ENCODE assay signal across 8 cellular contexts in the genomic region with DNA sequence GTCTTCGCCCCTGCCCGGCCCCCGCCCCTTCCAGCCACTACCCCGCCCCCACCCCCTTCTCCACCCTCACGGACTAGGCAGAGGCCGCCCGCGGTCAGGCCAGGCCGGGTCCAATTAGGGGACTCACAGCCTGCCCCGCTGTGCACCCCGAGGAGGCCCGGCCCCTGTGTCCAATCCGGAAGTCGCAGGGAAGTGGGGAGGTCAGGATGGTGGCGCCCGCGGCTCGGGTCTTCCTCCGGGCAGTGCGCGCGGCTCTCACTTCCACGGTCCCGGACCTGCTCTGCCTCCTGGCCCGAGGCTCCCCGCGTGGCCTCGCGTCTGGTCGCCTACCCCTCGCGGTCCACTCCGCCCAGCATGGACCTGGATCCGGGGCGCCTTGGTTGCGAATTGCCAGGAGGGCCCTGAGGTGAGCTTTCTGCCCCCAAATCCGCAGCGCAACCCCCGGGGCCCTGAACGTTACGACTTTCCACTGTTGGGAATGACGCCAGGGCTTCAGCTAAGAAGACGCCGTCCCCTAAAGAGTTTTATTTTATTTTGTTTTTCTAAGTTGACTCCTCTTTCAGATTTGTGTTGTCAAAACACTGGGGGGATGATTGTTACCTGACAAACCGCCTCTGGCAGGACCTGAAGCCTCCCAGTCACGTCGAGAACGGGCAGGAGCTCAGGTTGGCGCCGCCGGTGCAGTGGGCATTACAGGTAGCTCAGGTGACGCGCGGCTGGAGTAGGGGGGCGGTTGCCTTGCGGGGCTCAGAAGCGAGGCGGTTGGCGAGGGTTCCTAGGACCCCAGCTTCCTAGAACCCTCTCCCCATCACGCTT. TPM values are rescaled to one million over a fixed set of nuclear protein-coding genes. Genes with fewer than 3 reads are reported as not detected.
DNase-seq lines count a peak whose midpoint lies in the region; ATAC-seq, FAIRE-seq and TF ChIP-seq lines count a peak whose summit lies in the region.

No MANE protein-coding gene starts in this region.

- H3K79me2 ChIP-seq in endothelial cell of umbilical vein (ENCODE audit: control insufficient read depth, insufficient read depth, low read length) = no peaks in the 10 kb centered on the region

- H3K27ac Mint-ChIP-seq in nephron progenitor cell = no peak overlapping the region

- H3K27me3 Mint-ChIP-seq in nephron progenitor cell (ENCODE audit: low read depth, poor library complexity) = peaks cover 73% of the 10 kb centered on the region
- H3K27me3 Mint-ChIP-seq in activated T-cell treated with anti-CD3 and anti-CD28 coated beads, Interleukin-2, amount 50 U/mL, for 4 hours (ENCODE audit: low read depth) = peaks cover 60% of the 10 kb centered on the region

- BruUV-seq in endothelial cell of umbilical vein (replicated peaks; lab: Mats Ljungman, UMichigan) = no TSS peak

- intact Hi-C loops in endothelial cell of umbilical vein (cut with micrococcal nuclease) = no loop called here

- peak overlapping the region; percentile 79 for H3K4me3 Mint-ChIP-seq in nephron progenitor cell
- no peak overlapping the region for H3K4me3 Mint-ChIP-seq in activated T-cell treated with anti-CD3 and anti-CD28 coated beads, Interleukin-2, amount 50 U/mL, for 4 hours

- no peak overlapping the region for H2AFZ ChIP-seq in endothelial cell of umbilical vein (ENCODE audit: low read depth, low read length)

- peaks cover 19 to 48% (median 43%) of the 10 kb centered on the region in 11 experiments; a peak in 21 of 22 replicates for H3K9me3 ChIP-seq in BLaER1 treated with 17β-estradiol and CSF1 and Interleukin-3, amounts not matched to agents 10 nM and 100 nM (replicated peaks in 1 of 11)
- H3K9me3 ChIP-seq in endothelial cell of umbilical vein (replicated peaks; ENCODE audit: control insufficient read depth, insufficient read depth, low read length) = no peaks in the 10 kb centered on the region

- DNase-seq in NCI-H1930 (lab: John Stamatoyannopoulos, UW) = peak; percentile 58 to 79
- no peak for DNase-seq in endothelial cell of umbilical vein (ENCODE audit: low read depth, low spot score)
- no peak for DNase-seq in nephron progenitor cell
- no peak for DNase-seq in NCI-H69 (lab: John Stamatoyannopoulos, UW)
- DNase-seq in activated T-cell treated with anti-CD3 and anti-CD28 coated beads, Interleukin-2, amount 50 U/mL, for 4 hours = no peak
- no peak for DNase-seq in NCI-H146 (lab: John Stamatoyannopoulos, UW)

- no peak for ATAC-seq in activated T-cell treated with anti-CD3 and anti-CD28 coated beads, Interleukin-2, amount 50 U/mL, for 4 hours
- no peak for ATAC-seq in GM21737 (IDR thresholded peaks at IDR 0.05; ENCODE audit: unreplicated experiment)

- peaks cover 49% of the 10 kb centered on the region for H3K4me1 Mint-ChIP-seq in nephron progenitor cell
- peaks cover 15% of the 10 kb centered on the region for H3K4me1 Mint-ChIP-seq in activated T-cell treated with anti-CD3 and anti-CD28 coated beads, Interleukin-2, amount 50 U/mL, for 4 hours (ENCODE audit: low read depth)

- POLR2A ChIA-PET in endothelial cell of umbilical vein (lab: Charles Lee) = no interaction called here

- peak overlapping the region; percentile 79 to 97 (median 91) for H3K27ac ChIP-seq in BLaER1 treated with 17β-estradiol and CSF1 and Interleukin-3, amounts not matched to agents 10 nM and 100 nM
- no peak overlapping the region for H3K27ac ChIP-seq in endothelial cell of umbilical vein (ENCODE audit: insufficient read depth, low read depth, low read length)

- H3K9me3 Mint-ChIP-seq in nephron progenitor cell = peaks cover 9% of the 10 kb centered on the region
- peaks cover 3% of the 10 kb centered on the region for H3K9me3 Mint-ChIP-seq in activated T-cell treated with anti-CD3 and anti-CD28 coated beads, Interleukin-2, amount 50 U/mL, for 4 hours

- H3K4me1 ChIP-seq in BLaER1 treated with 17β-estradiol and CSF1 and Interleukin-3, amounts not matched to agents 10 nM and 100 nM = peaks cover 18 to 50% (median 40%) of the 10 kb centered on the region in 10 experiments
- H3K4me1 ChIP-seq in endothelial cell of umbilical vein (ENCODE audit: control insufficient read depth, extremely low read depth, insufficient read depth, low read length) = no peaks in the 10 kb centered on the region

- H3K4me2 ChIP-seq in BLaER1 treated with 17β-estradiol and CSF1 and Interleukin-3, amounts not matched to agents 10 nM and 100 nM = peak overlapping the region; percentile 93 to 100 (median 97)
- no peak overlapping the region for H3K4me2 ChIP-seq in endothelial cell of umbilical vein (ENCODE audit: insufficient read depth, low read length)

- H3K9ac ChIP-seq in BLaER1 treated with 17β-estradiol and CSF1 and Interleukin-3, amounts not matched to agents 10 nM and 100 nM = peak overlapping the region; percentile 83 to 97 (median 93)
- no peak overlapping the region for H3K9ac ChIP-seq in endothelial cell of umbilical vein (replicated peaks; ENCODE audit: extremely low read depth, insufficient read depth, low read length)

- H3K36me3 ChIP-seq in BLaER1 treated with 17β-estradiol and CSF1 and Interleukin-3, amounts not matched to agents 10 nM and 100 nM = peaks cover 18 to 49% (median 34%) of the 10 kb centered on the region in 11 experiments; a peak in 21 of 22 replicates
- no peaks in the 10 kb centered on the region for H3K36me3 ChIP-seq in endothelial cell of umbilical vein (ENCODE audit: control insufficient read depth in 2 of 2, extremely low read depth in 1 of 2, insufficient read depth in 2 of 2, low read length in 2 of 2)

- H3K27me3 ChIP-seq in BLaER1 treated with 17β-estradiol and CSF1 and Interleukin-3, amounts not matched to agents 10 nM and 100 nM = peaks cover 0 to 26% (median 0%) of the 10 kb centered on the region in 11 experiments; a peak in 6 of 22 replicates
- H3K27me3 ChIP-seq in endothelial cell of umbilical vein (ENCODE audit: control insufficient read depth in 2 of 2, insufficient read depth in 2 of 2, low read length in 2 of 2) = peaks cover 59 to 88% of the 10 kb centered on the region in 2 experiments

- H3K4me3 ChIP-seq in BLaER1 treated with 17β-estradiol and CSF1 and Interleukin-3, amounts not matched to agents 10 nM and 100 nM = peak overlapping the region; percentile 60 to 86 (median 80)
- no peak overlapping the region for H3K4me3 ChIP-seq in endothelial cell of umbilical vein (replicated peaks in 1 of 3; ENCODE audit: insufficient read depth in 1 of 3, low read depth in 1 of 3, low read length in 3 of 3)

- no peaks in the 10 kb centered on the region for H3K9me1 ChIP-seq in endothelial cell of umbilical vein (replicated peaks; ENCODE audit: control insufficient read depth, extremely low read depth, insufficient read depth, low read length)

- TF ChIP-seq CTCF in endothelial cell of umbilical vein (IDR thresholded peaks at IDR 0.05; ENCODE audit: extremely low read depth in 1 of 2, insufficient read depth in 1 of 2, low read depth in 1 of 2, low read length in 2 of 2) (no peak), nephron progenitor cell (IDR thresholded peaks at IDR 0.05) (no peak)

- no peak for FAIRE-seq in endothelial cell of umbilical vein (lab: Jason Lieb, UNC)

- H4K20me1 ChIP-seq in BLaER1 treated with 17β-estradiol and CSF1 and Interleukin-3, amounts not matched to agents 10 nM and 100 nM = peaks cover 40 to 47% (median 40%) of the 10 kb centered on the region in 11 experiments; a peak in 21 of 22 replicates
- H4K20me1 ChIP-seq in endothelial cell of umbilical vein (replicated peaks; ENCODE audit: control insufficient read depth, extremely low read depth, insufficient read depth, low read length) = no peaks in the 10 kb centered on the region

- CTCF ChIA-PET in endothelial cell of umbilical vein (lab: Charles Lee) = no interaction called here

- TF ChIP-seq POLR2A in endothelial cell of umbilical vein (IDR thresholded peaks at IDR 0.05; ENCODE audit: low read depth, low read length) = no peak

- peaks cover 18% of the 10 kb centered on the region for H3K36me3 Mint-ChIP-seq in nephron progenitor cell (ENCODE audit: low read depth)
- no peaks in the 10 kb centered on the region for H3K36me3 Mint-ChIP-seq in activated T-cell treated with anti-CD3 and anti-CD28 coated beads, Interleukin-2, amount 50 U/mL, for 4 hours (ENCODE audit: insufficient read depth)

- dilution Hi-C loops in endothelial cell of umbilical vein (cut with MboI; ENCODE audit: extremely low pct_ligation_motif_present, low sequenced_read_pairs) = no loop called here

TF ChIP-seq in endothelial cell of umbilical vein, 7 proteins besides CTCF, POLR2A, EP300 and RAD21:
- TF ChIP-seq, protein P1, sequence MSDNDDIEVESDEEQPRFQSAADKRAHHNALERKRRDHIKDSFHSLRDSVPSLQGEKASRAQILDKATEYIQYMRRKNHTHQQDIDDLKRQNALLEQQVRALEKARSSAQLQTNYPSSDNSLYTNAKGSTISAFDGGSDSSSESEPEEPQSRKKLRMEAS (IDR thresholded peaks at IDR 0.05; ENCODE audit: insufficient read depth, insufficient read length) = no peak
- TF ChIP-seq MYC (IDR thresholded peaks at IDR 0.05; ENCODE audit: low read depth, low read length) = no peak
- peak; percentile 47 for TF ChIP-seq EZH2 (IDR thresholded peaks at IDR 0.05; ENCODE audit: borderline replicate concordance, low read depth, low read length, severe bottlenecking)
TF ChIP-seq in endothelial cell of umbilical vein: peak in this region for 1.

RNA-seq across cellular contexts. Expression of gene IRX2, which starts 0.8 kb away (rescaled TPM):
- total RNA-seq in endothelial cell of umbilical vein = not detected in 2 replicates
- polyA plus RNA-seq in endothelial cell of umbilical vein = not detected in 2 replicates
- polyA plus RNA-seq in endothelial cell of umbilical vein (2011; cell fraction: cytosol; rRNA removed) = not detected in 2 replicates
- not detected in 2 replicates for polyA plus RNA-seq in endothelial cell of umbilical vein (2011; cell fraction: nucleus; rRNA removed)
- polyA plus RNA-seq in endothelial cell of umbilical vein (2012) = not detected in 2 replicates
- not detected in 2 replicates for polyA minus RNA-seq in endothelial cell of umbilical vein
- polyA minus RNA-seq in endothelial cell of umbilical vein (2011; cell fraction: cytosol; rRNA and poly(A)+ RNA removed) = not detected
- not detected in 2 replicates for polyA minus RNA-seq in endothelial cell of umbilical vein (2011; cell fraction: nucleus; rRNA and poly(A)+ RNA removed)
- under 1 TPM in 2 of 3 donors, not detected in 1; 0.13 to 0.14 TPM for total RNA-seq in activated T-cell treated with anti-CD3 and anti-CD28 coated beads, Interleukin-2, amount 50 U/mL, for 4 hours

Comparison
In these comparisons a context has a peak if more than half of its experiments do, and no peak if none do; other contexts are left out.
1. H3K4me3 ChIP-seq: peak in BLaER1 treated with 17β-estradiol and CSF1 and Interleukin-3, amounts not matched to agents 10 nM and 100 nM (10 of 10); none in endothelial cell of umbilical vein (0 of 3).
2. DNase-seq: peak in NCI-H1930 (2 of 2); none in endothelial cell of umbilical vein (single experiment), nephron progenitor cell (single experiment), NCI-H69 (single experiment), activated T-cell treated with anti-CD3 and anti-CD28 coated beads, Interleukin-2, amount 50 U/mL, for 4 hours (single experiment) and NCI-H146 (single experiment).